Comparison of ENCODE assay signal across 26 cellular contexts in the genomic region with DNA sequence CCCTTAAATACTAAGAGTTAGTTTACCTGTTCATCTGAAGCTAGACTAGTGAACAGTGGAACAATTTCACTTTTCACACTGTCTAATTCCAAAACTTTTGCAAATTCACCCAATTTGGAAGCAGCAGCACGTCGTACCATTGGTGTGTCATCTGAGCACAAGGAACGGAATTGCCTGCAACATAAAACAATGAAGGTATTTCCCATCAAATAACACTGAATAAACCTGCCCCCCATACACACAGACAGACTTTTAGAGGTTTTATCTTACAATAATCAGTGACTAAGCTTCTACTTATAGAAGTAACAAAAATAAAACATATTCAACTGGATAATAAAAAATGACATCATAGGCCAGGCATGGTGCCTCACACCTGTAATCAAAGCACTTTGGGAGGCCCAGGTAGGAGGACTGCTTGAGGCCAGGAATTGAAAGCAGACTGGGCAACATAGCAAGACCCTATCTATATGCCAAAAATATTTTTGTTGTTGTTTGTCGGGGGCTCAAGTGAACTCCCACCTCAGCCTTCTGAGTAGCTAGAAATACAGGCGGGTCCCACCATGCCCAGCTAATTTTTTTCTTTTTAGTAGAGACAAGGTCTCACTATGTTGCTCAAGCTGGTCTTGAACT. TPM values are rescaled to one million over a fixed set of nuclear protein-coding genes. Genes with fewer than 3 reads are reported as not detected.
DNase-seq lines count a peak whose midpoint lies in the region; ATAC-seq and TF ChIP-seq lines count a peak whose summit lies in the region.
"Had no signal": no experiment of that assay in that cellular context is flagged by ENCODE, and none has a peak within 500 bp of the region (broad histone marks: within the 10 kb centered on the region; RNA-seq: fewer than 3 reads in every experiment).

No MANE protein-coding gene starts in this region.

- 51 to 72% methylated on average over 5 of the region's 5 CpGs for WGBS in heart right ventricle, 2 donors

- no peak overlapping the region for H3K4me3 Mint-ChIP-seq in activated CD8-positive, alpha-beta T cell treated with anti-CD3 and anti-CD28 coated beads, Interleukin-2, amount 10 ng/mL, durations not matched to agents 7 days and 5 days
- H3K4me3 Mint-ChIP-seq: activated naive CD4-positive, alpha-beta T cell treated with anti-CD3 and anti-CD28 coated beads for 36 hours; activated T-cell treated with anti-CD3 and anti-CD28 coated beads, Interleukin-2, amount 50 U/mL, for 72 hours; CD4-positive, alpha-beta memory T cell; T-helper 17 cell had no signal

- H3K36me3 Mint-ChIP-seq in activated CD8-positive, alpha-beta T cell treated with anti-CD3 and anti-CD28 coated beads, Interleukin-2, amount 10 ng/mL, durations not matched to agents 7 days and 5 days (ENCODE audit: low read depth): peaks cover 68% of the 10 kb centered on the region

- H3K36me3 ChIP-seq in heart right ventricle: peaks cover 0 to 100% (median 45%) of the 10 kb centered on the region in 9 donors
- peaks cover 8% of the 10 kb centered on the region for H3K36me3 ChIP-seq in mucosa of descending colon (ENCODE audit: low read depth)
- H3K36me3 ChIP-seq in subcutaneous abdominal adipose tissue (ENCODE audit: control insufficient read depth in 5 of 5, insufficient read depth in 5 of 5, low read length in 5 of 5): peaks cover 43 to 92% (median 62%) of the 10 kb centered on the region in 5 donors

- H3K27ac ChIP-seq in heart right ventricle (peak overlapping the region in 9 of 10 donors; percentile 58 to 82 (median 68)), dorsolateral prefrontal cortex (peak overlapping the region in 48 of 59 donors; percentile 4 to 94 (median 34)), subcutaneous abdominal adipose tissue (ENCODE audit: low read depth, low read length) (peak overlapping the region; percentile 98)
- H3K27ac ChIP-seq: upper lobe of left lung had no signal

- peak in 4 of 8 donors; percentile 27 to 69 (median 49) for ATAC-seq in heart right ventricle
- no peak for ATAC-seq in left cardiac atrium
- peak; percentile 25 for ATAC-seq in mucosa of descending colon
- no peak for ATAC-seq in activated CD8-positive, alpha-beta T cell treated with anti-CD3 and anti-CD28 coated beads, Interleukin-2, amount 10 ng/mL, durations not matched to agents 7 days and 5 days
- ATAC-seq: activated CD4-positive, CD25-positive, alpha-beta regulatory T cell treated with anti-CD3 and anti-CD28 coated beads, Interleukin-2, amount 50 U/mL, for 24 hours; activated T-cell treated with anti-CD3 and anti-CD28 coated beads, Interleukin-2, amount 50 U/mL, for 72 hours; HCT116; T-helper 17 cell had no signal

- no peak overlapping the region for H3K27ac Mint-ChIP-seq in activated CD8-positive, alpha-beta T cell treated with anti-CD3 and anti-CD28 coated beads, Interleukin-2, amount 10 ng/mL, durations not matched to agents 7 days and 5 days
- H3K27ac Mint-ChIP-seq: activated naive CD4-positive, alpha-beta T cell treated with anti-CD3 and anti-CD28 coated beads for 36 hours; activated T-cell treated with anti-CD3 and anti-CD28 coated beads, Interleukin-2, amount 50 U/mL, for 72 hours; T-helper 17 cell had no signal

- H3K4me1 Mint-ChIP-seq in activated CD8-positive, alpha-beta T cell treated with anti-CD3 and anti-CD28 coated beads, Interleukin-2, amount 10 ng/mL, durations not matched to agents 7 days and 5 days (ENCODE audit: low read depth): peaks cover 15% of the 10 kb centered on the region

- no peak for DNase-seq in heart right ventricle
- DNase-seq in left cardiac atrium: no peak
- DNase-seq in dorsolateral prefrontal cortex: no peak
- DNase-seq in mucosa of descending colon: no peak
- DNase-seq in activated CD8-positive, alpha-beta T cell treated with anti-CD3 and anti-CD28 coated beads, Interleukin-2, amount 10 ng/mL, durations not matched to agents 7 days and 5 days: no peak
- no peak for DNase-seq in stimulated activated naive CD4-positive, alpha-beta T cell treated with Interleukin-2 at 50 U/mL for 16 hours (lab: John Stamatoyannopoulos, UW)
- DNase-seq in activated gamma-delta T cell (lab: John Stamatoyannopoulos, UW): no peak
- DNase-seq: activated CD4-positive, alpha-beta T cell treated with anti-CD3 and anti-CD28 coated beads, Interleukin-2, amount 50 U/mL, for 4 hours; activated naive CD4-positive, alpha-beta T cell treated with anti-CD3 and anti-CD28 coated beads for 36 hours; activated T-cell treated with anti-CD3 and anti-CD28 coated beads, Interleukin-2, amount 50 U/mL, for 72 hours; CD4-positive, alpha-beta memory T cell; islet precursor cell; mammary epithelial cell; NCI-H1436 treated with DMSO at 0.1 percent for 48 hours; NCI-H2081 treated with DMSO at 0.1 percent for 48 hours; NCI-H345; SHP77; stimulated activated CD4-positive, alpha-beta T cell treated with anti-CD3 and anti-CD28 coated beads, Interleukin-15, amount 100 ng/mL, for 24 hours; stimulated activated CD4-positive, alpha-beta T cell treated with anti-CD3 and anti-CD28 coated beads, Interleukin-4, amount 100 ng/mL, for 4 hours; T-helper 17 cell; upper lobe of left lung had no signal

- no peaks in the 10 kb centered on the region for H3K9me3 ChIP-seq in heart right ventricle
- no peaks in the 10 kb centered on the region for H3K9me3 ChIP-seq in mucosa of descending colon
- H3K9me3 ChIP-seq in subcutaneous abdominal adipose tissue (ENCODE audit: control insufficient read depth in 5 of 5, low read length in 5 of 5): no peaks in the 10 kb centered on the region
- H3K9me3 ChIP-seq: adrenal gland, upper lobe of left lung had no signal

- H3K9ac ChIP-seq in subcutaneous abdominal adipose tissue (ENCODE audit: low read length in 5 of 5): peak overlapping the region in 3 of 5 donors; percentile 18 to 38 (median 25)

- no peaks in the 10 kb centered on the region for H3K9me3 Mint-ChIP-seq in activated CD8-positive, alpha-beta T cell treated with anti-CD3 and anti-CD28 coated beads, Interleukin-2, amount 10 ng/mL, durations not matched to agents 7 days and 5 days (ENCODE audit: insufficient read depth)
- H3K9me3 Mint-ChIP-seq: activated naive CD4-positive, alpha-beta T cell treated with anti-CD3 and anti-CD28 coated beads for 36 hours; activated T-cell treated with anti-CD3 and anti-CD28 coated beads, Interleukin-2, amount 50 U/mL, for 72 hours; brain had no signal

- POLR2A ChIA-PET in activated CD8-positive, alpha-beta T cell treated with anti-CD3 and anti-CD28 coated beads, Interleukin-2, amount 10 ng/mL, durations not matched to agents 7 days and 5 days (lab: Charles Lee): no interaction called here

- no peaks in the 10 kb centered on the region for H3K27me3 ChIP-seq in heart right ventricle
- no peaks in the 10 kb centered on the region for H3K27me3 ChIP-seq in dorsolateral prefrontal cortex
- H3K27me3 ChIP-seq in subcutaneous abdominal adipose tissue (ENCODE audit: control insufficient read depth in 5 of 5, insufficient read depth in 4 of 5, low read length in 5 of 5): no peaks in the 10 kb centered on the region
- H3K27me3 ChIP-seq: adrenal gland, upper lobe of left lung had no signal

- CTCF ChIA-PET in activated CD8-positive, alpha-beta T cell treated with anti-CD3 and anti-CD28 coated beads, Interleukin-2, amount 10 ng/mL, durations not matched to agents 7 days and 5 days (lab: Charles Lee): interaction anchor here (0.8 to 11.5 kb wide), 5 partner anchors 18 to 305 kb away, joined by 3 to 118 read pairs (median 3); no protein-coding TSS in a partner anchor

- H3K27me3 Mint-ChIP-seq in activated CD8-positive, alpha-beta T cell treated with anti-CD3 and anti-CD28 coated beads, Interleukin-2, amount 10 ng/mL, durations not matched to agents 7 days and 5 days (ENCODE audit: low read depth): no peaks in the 10 kb centered on the region
- H3K27me3 Mint-ChIP-seq: brain; CD4-positive, alpha-beta memory T cell; T-helper 17 cell had no signal

- H3K4me1 ChIP-seq in heart right ventricle (peaks cover 6 to 59% (median 36%) of the 10 kb centered on the region in 9 donors), mucosa of descending colon (ENCODE audit: low read depth) (peaks cover 6% of the 10 kb centered on the region), subcutaneous abdominal adipose tissue (ENCODE audit: control insufficient read depth in 5 of 5, insufficient read depth in 5 of 5, low read length in 5 of 5) (peaks cover 2 to 79% (median 71%) of the 10 kb centered on the region in 5 donors)

- no peak for TF ChIP-seq CTCF in heart right ventricle (IDR thresholded peaks at IDR 0.05)
- TF ChIP-seq CTCF in dorsolateral prefrontal cortex (IDR thresholded peaks at IDR 0.05 in 54 of 56, conservative IDR thresholded peaks at IDR 0.05 in 2 of 56; ENCODE audit: low read depth in 1 of 56, partially characterized antibody in 56 of 56): no peak
- TF ChIP-seq CTCF in mucosa of descending colon (IDR thresholded peaks at IDR 0.05): no peak

- intact Hi-C loops in heart right ventricle (cut with DNase I) (no loop called here), left cardiac atrium (cut with DNase I) (no loop called here), dorsolateral prefrontal cortex (cut with DNase I) (no loop called here), mucosa of descending colon (cut with DNase I, micrococcal nuclease) (no loop called here)

- H3K4me3 ChIP-seq in heart right ventricle (peak overlapping the region in 1 of 10 donors; percentile 1), dorsolateral prefrontal cortex (no peak overlapping the region), mucosa of descending colon (no peak overlapping the region), subcutaneous abdominal adipose tissue (ENCODE audit: low read depth in 1 of 5, low read length in 5 of 5) (no peak overlapping the region)
- H3K4me3 ChIP-seq: adrenal gland, upper lobe of left lung had no signal

RNA-seq across cellular contexts. Expression of gene PPP2R1B, which starts 6.3 kb away (rescaled TPM):
- total RNA-seq in heart right ventricle (10 to 100 TPM in 7 of 10 donors, 1 to 10 TPM in 3; 8.4 to 16.8 (median 11.4) TPM), left cardiac atrium (10 to 100 TPM; 30.3 to 37.2 TPM), dorsolateral prefrontal cortex (10 to 100 TPM; 19.2 to 62.5 (median 34.1) TPM), mucosa of descending colon (10 to 100 TPM; 28.5 to 48.5 (median 47.0) TPM)
- polyA plus RNA-seq in heart right ventricle: 1 to 10 TPM; 5.8 to 5.9 TPM
- total RNA-seq in activated CD8-positive, alpha-beta T cell treated with anti-CD3 and anti-CD28 coated beads, Interleukin-2, amount 10 ng/mL, durations not matched to agents 7 days and 5 days: 10 to 100 TPM; 56.4 to 57.7 TPM

Comparison
In these comparisons a context has a peak if more than half of its experiments do, and no peak if none do; other contexts are left out.
1. H3K27ac ChIP-seq: peak in every context shown above with its lines; median percentile 98 in subcutaneous abdominal adipose tissue; 68 in heart right ventricle; 34 in dorsolateral prefrontal cortex.